21 cellular contexts compared by ENCODE assay signal in genomic region chr2:201264472-201265173, GRCh38. TPM values are rescaled to one million over a fixed set of nuclear protein-coding genes. Genes with fewer than 3 reads are reported as not detected.
DNase-seq lines count a peak whose midpoint lies in the region; ATAC-seq and TF ChIP-seq lines count a peak whose summit lies in the region.
"Had no signal": no experiment of that assay in that cellular context is flagged by ENCODE, and none has a peak within 500 bp of the region (broad histone marks: within the 10 kb centered on the region; RNA-seq: fewer than 3 reads in every experiment).

No MANE protein-coding gene starts in this region.

- peak overlapping the region; percentile 76 for H3K27ac Mint-ChIP-seq in T-helper 2 cell treated with Interferon-gamma antibody and Interleukin-4, amounts not matched to agents 5 μg/mL and 100 μg/mL, for 36 hours
- H3K27ac Mint-ChIP-seq in CD8-positive, alpha-beta T cell, result peak overlapping the region; percentile 92
- peak overlapping the region; percentile 36 for H3K27ac Mint-ChIP-seq in activated CD8-positive, alpha-beta T cell treated with anti-CD3 and anti-CD28 coated beads, Interleukin-2, amount 10 ng/mL, durations not matched to agents 7 days and 5 days
- peak overlapping the region; percentile 26 to 98 (median 81) for H3K27ac Mint-ChIP-seq in naive B cell
- H3K27ac Mint-ChIP-seq: GM23338 had no signal

- intact Hi-C loops in CD8-positive, alpha-beta T cell (cut with DNase I, micrococcal nuclease), result loop anchor here (5.0 kb wide), 2 partner anchors 188 to 452 kb away; partner anchors contain the start of genes BZW1 (in 1 of the 2), STRADB (in 1 of the 2) and TRAK2 (in 1 of the 2)

- H3K27ac ChIP-seq in CD8-positive, alpha-beta T cell (ENCODE audit: low read depth, low read length), result no peak overlapping the region
- H3K27ac ChIP-seq: adrenal gland, SJCRH30, tibial artery had no signal

- POLR2A ChIA-PET in CD8-positive, alpha-beta T cell (lab: Charles Lee), result interaction anchor here (0.6 to 2.4 kb wide), 7 partner anchors 9 to 400 kb away, joined by 3 to 13 read pairs (median 3); partner anchors contain the start of genes CLK1 and FLACC1
- POLR2A ChIA-PET in activated CD8-positive, alpha-beta T cell treated with anti-CD3 and anti-CD28 coated beads, Interleukin-2, amount 10 ng/mL, durations not matched to agents 7 days and 5 days (lab: Charles Lee), result interaction anchor here (0.9 to 13.5 kb wide), 11 partner anchors 9 to 150 kb away, joined by 3 to 221 read pairs (median 4); no protein-coding TSS in a partner anchor

- CTCF ChIA-PET in CD8-positive, alpha-beta T cell (lab: Charles Lee), result interaction anchor here (1.2 to 10.9 kb wide), 7 partner anchors 9 to 99 kb away, joined by 3 to 76 read pairs (median 4); no protein-coding TSS in a partner anchor
- CTCF ChIA-PET in activated CD8-positive, alpha-beta T cell treated with anti-CD3 and anti-CD28 coated beads, Interleukin-2, amount 10 ng/mL, durations not matched to agents 7 days and 5 days (lab: Charles Lee), result interaction anchor here (1.0 to 5.5 kb wide), 7 partner anchors 11 to 99 kb away, joined by 3 to 45 read pairs (median 7); no protein-coding TSS in a partner anchor

- no peak overlapping the region for H3K4me3 ChIP-seq in CD8-positive, alpha-beta T cell (ENCODE audit: low read depth, low read length)
- H3K4me3 ChIP-seq: adrenal gland, GM23338, SJCRH30, tibial artery had no signal

- no peaks in the 10 kb centered on the region for H3K27me3 ChIP-seq in CD8-positive, alpha-beta T cell (ENCODE audit: insufficient read depth, low read length)
- H3K27me3 ChIP-seq: adrenal gland, SJCRH30, tibial artery had no signal

- H3K9me3 Mint-ChIP-seq in T-helper 2 cell treated with Interferon-gamma antibody and Interleukin-4, amounts not matched to agents 5 μg/mL and 100 μg/mL, for 36 hours, result no peaks in the 10 kb centered on the region
- H3K9me3 Mint-ChIP-seq in CD8-positive, alpha-beta T cell, result no peaks in the 10 kb centered on the region
- no peaks in the 10 kb centered on the region for H3K9me3 Mint-ChIP-seq in activated CD8-positive, alpha-beta T cell treated with anti-CD3 and anti-CD28 coated beads, Interleukin-2, amount 10 ng/mL, durations not matched to agents 7 days and 5 days (ENCODE audit: insufficient read depth)
- H3K9me3 Mint-ChIP-seq in naive B cell, result no peaks in the 10 kb centered on the region
- H3K9me3 Mint-ChIP-seq: GM23338 had no signal

- no peak for DNase-seq in T-helper 2 cell treated with Interferon-gamma antibody and Interleukin-4, amounts not matched to agents 5 μg/mL and 100 μg/mL, for 36 hours (ENCODE audit: low spot score)
- DNase-seq in T-helper 2 cell (no peak), naive B cell (no peak), C1 segment of cervical spinal cord (lab: John Stamatoyannopoulos, UW) (no peak)
- no peak for DNase-seq in CD8-positive, alpha-beta T cell
- peak; percentile 18 for DNase-seq in activated CD8-positive, alpha-beta T cell treated with anti-CD3 and anti-CD28 coated beads, Interleukin-2, amount 10 ng/mL, durations not matched to agents 7 days and 5 days
- DNase-seq: 8988T; adrenal gland; effector CD8-positive, alpha-beta T cell; foreskin fibroblast; Karpas-422; NCI-H524; OCI-M1; retina; SJCRH30; stimulated activated CD4-positive, alpha-beta T cell treated with anti-CD3 and anti-CD28 coated beads, Interleukin-1b, Interleukin-23, amount 100 ng/mL, for 48 hours; tibial artery had no signal

- no peaks in the 10 kb centered on the region for H3K9me3 ChIP-seq in CD8-positive, alpha-beta T cell (ENCODE audit: low read length)
- H3K9me3 ChIP-seq: adrenal gland, SJCRH30, tibial artery had no signal

- no peak for ATAC-seq in CD8-positive, alpha-beta T cell
- ATAC-seq in activated CD8-positive, alpha-beta T cell treated with anti-CD3 and anti-CD28 coated beads, Interleukin-2, amount 10 ng/mL, durations not matched to agents 7 days and 5 days, result no peak
- ATAC-seq in naive B cell (ENCODE audit: low read depth in 2 of 2) (no peak), HG02610 (IDR thresholded peaks at IDR 0.05; ENCODE audit: unreplicated experiment) (no peak), GM19035 (IDR thresholded peaks at IDR 0.05; ENCODE audit: unreplicated experiment) (no peak)
- ATAC-seq: GM23338 had no signal

- H3K36me3 Mint-ChIP-seq in T-helper 2 cell treated with Interferon-gamma antibody and Interleukin-4, amounts not matched to agents 5 μg/mL and 100 μg/mL, for 36 hours (ENCODE audit: low read depth), result peaks cover 54% of the 10 kb centered on the region
- peaks cover 56% of the 10 kb centered on the region for H3K36me3 Mint-ChIP-seq in CD8-positive, alpha-beta T cell
- H3K36me3 Mint-ChIP-seq in activated CD8-positive, alpha-beta T cell treated with anti-CD3 and anti-CD28 coated beads, Interleukin-2, amount 10 ng/mL, durations not matched to agents 7 days and 5 days (ENCODE audit: low read depth), result peaks cover 58% of the 10 kb centered on the region
- peaks cover 0 to 12% of the 10 kb centered on the region in 2 donors for H3K36me3 Mint-ChIP-seq in naive B cell

- H3K4me1 ChIP-seq in CD8-positive, alpha-beta T cell (ENCODE audit: insufficient read depth, low read length), result peaks cover 65% of the 10 kb centered on the region
- H3K4me1 ChIP-seq: SJCRH30 had no signal

- peaks cover 66% of the 10 kb centered on the region for H3K4me1 Mint-ChIP-seq in T-helper 2 cell treated with Interferon-gamma antibody and Interleukin-4, amounts not matched to agents 5 μg/mL and 100 μg/mL, for 36 hours (ENCODE audit: low read depth)
- H3K4me1 Mint-ChIP-seq in CD8-positive, alpha-beta T cell (ENCODE audit: low read depth), result peaks cover 81% of the 10 kb centered on the region
- peaks cover 63% of the 10 kb centered on the region for H3K4me1 Mint-ChIP-seq in activated CD8-positive, alpha-beta T cell treated with anti-CD3 and anti-CD28 coated beads, Interleukin-2, amount 10 ng/mL, durations not matched to agents 7 days and 5 days (ENCODE audit: low read depth)
- peaks cover 50 to 80% (median 65%) of the 10 kb centered on the region in 3 donors for H3K4me1 Mint-ChIP-seq in naive B cell

- peak overlapping the region; percentile 80 for H3K4me3 Mint-ChIP-seq in T-helper 2 cell treated with Interferon-gamma antibody and Interleukin-4, amounts not matched to agents 5 μg/mL and 100 μg/mL, for 36 hours
- H3K4me3 Mint-ChIP-seq in CD8-positive, alpha-beta T cell, result peak overlapping the region; percentile 74
- H3K4me3 Mint-ChIP-seq in activated CD8-positive, alpha-beta T cell treated with anti-CD3 and anti-CD28 coated beads, Interleukin-2, amount 10 ng/mL, durations not matched to agents 7 days and 5 days, result no peak overlapping the region
- H3K4me3 Mint-ChIP-seq in naive B cell, result peak overlapping the region; percentile 60 to 72 (median 64)
- H3K4me3 Mint-ChIP-seq: GM23338 had no signal

- H3K27me3 Mint-ChIP-seq in T-helper 2 cell treated with Interferon-gamma antibody and Interleukin-4, amounts not matched to agents 5 μg/mL and 100 μg/mL, for 36 hours (ENCODE audit: low read depth), result no peaks in the 10 kb centered on the region
- H3K27me3 Mint-ChIP-seq in CD8-positive, alpha-beta T cell (ENCODE audit: low read depth), result no peaks in the 10 kb centered on the region
- H3K27me3 Mint-ChIP-seq in activated CD8-positive, alpha-beta T cell treated with anti-CD3 and anti-CD28 coated beads, Interleukin-2, amount 10 ng/mL, durations not matched to agents 7 days and 5 days (ENCODE audit: low read depth), result no peaks in the 10 kb centered on the region
- no peaks in the 10 kb centered on the region for H3K27me3 Mint-ChIP-seq in naive B cell

- TF ChIP-seq CTCF in CD8-positive, alpha-beta T cell (IDR thresholded peaks at IDR 0.05), result no peak

- peaks cover 21% of the 10 kb centered on the region for H3K36me3 ChIP-seq in CD8-positive, alpha-beta T cell (ENCODE audit: insufficient read depth, low read length)
- H3K36me3 ChIP-seq: adrenal gland, SJCRH30 had no signal

RNA-seq across cellular contexts. Expression of gene CASP8, which starts 4.3 kb away (rescaled TPM):
- 100 to 1,000 TPM; 153 to 155 TPM for total RNA-seq in CD8-positive, alpha-beta T cell
- 10 to 100 TPM; 62.7 to 63.2 TPM for total RNA-seq in activated CD8-positive, alpha-beta T cell treated with anti-CD3 and anti-CD28 coated beads, Interleukin-2, amount 10 ng/mL, durations not matched to agents 7 days and 5 days
- 10 to 100 TPM; 16.7 to 49.6 (median 31.2) TPM for polyA plus RNA-seq in naive B cell (ENCODE audit: low read depth in 6 of 6)
- polyA plus RNA-seq: neural cell had no signal

Comparison
In these comparisons a context has a peak if more than half of its experiments do, and no peak if none do; other contexts are left out.
1. H3K27ac Mint-ChIP-seq: peak in every context shown above with its lines; median percentile 92 in CD8-positive, alpha-beta T cell; 81 in naive B cell; 76 in T-helper 2 cell treated with Interferon-gamma antibody and Interleukin-4, amounts not matched to agents 5 μg/mL and 100 μg/mL, for 36 hours; 36 in activated CD8-positive, alpha-beta T cell treated with anti-CD3 and anti-CD28 coated beads, Interleukin-2, amount 10 ng/mL, durations not matched to agents 7 days and 5 days.